ENCODE assay signal across 3 cellular contexts in the genomic region with DNA sequence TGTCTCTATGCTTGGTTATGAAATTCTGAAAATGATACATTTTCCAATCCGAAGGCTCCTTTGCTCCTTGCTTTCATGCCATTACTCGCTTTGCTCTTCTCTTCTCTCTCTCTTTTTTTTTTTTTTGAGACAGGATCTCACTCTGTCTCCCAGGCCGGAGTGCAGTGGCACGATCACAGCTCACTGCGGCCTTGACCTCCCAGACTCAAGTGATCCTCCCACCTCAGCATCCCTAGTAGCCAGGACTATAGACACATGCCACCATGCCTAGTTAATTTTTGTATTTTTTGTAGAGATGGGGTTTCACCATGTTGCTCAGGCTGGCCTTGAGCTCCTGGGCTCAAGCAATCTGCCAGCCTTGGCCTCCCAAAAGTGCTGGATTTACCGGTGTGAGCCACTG. TPM values are rescaled to one million over a fixed set of nuclear protein-coding genes. Genes with fewer than 3 reads are reported as not detected.
"Had no signal": no experiment of that assay in that cellular context is flagged by ENCODE, and none has a peak within 500 bp of the region (broad histone marks: within the 10 kb centered on the region; RNA-seq: fewer than 3 reads in every experiment).

No MANE protein-coding gene starts in this region.

RNA-seq across cellular contexts. Expression of a gene that starts 21.9 kb away (rescaled TPM):
- total RNA-seq: activated B cell treated with CpG ODN at 0.5 μM for 24 hours; activated T-helper 17 cell treated with anti-CD3 and anti-CD28 coated beads, Interleukin-2, amount 50 U/mL, for 72 hours; chondrocyte had no signal
